18 cellular contexts compared by ENCODE assay signal in genomic region chr4:86948276-86948675, GRCh38. TPM values are rescaled to one million over a fixed set of nuclear protein-coding genes. Genes with fewer than 3 reads are reported as not detected.
DNase-seq lines count a peak whose midpoint lies in the region; ATAC-seq, FAIRE-seq and TF ChIP-seq lines count a peak whose summit lies in the region.
"Had no signal": no experiment of that assay in that cellular context is flagged by ENCODE, and none has a peak within 500 bp of the region (broad histone marks: within the 10 kb centered on the region; RNA-seq: fewer than 3 reads in every experiment).

No MANE protein-coding gene starts in this region.

- FAIRE-seq in astrocyte (lab: Jason Lieb, UNC), result peak; percentile 45

- H3K36me3 Mint-ChIP-seq in activated T-cell treated with anti-CD3 and anti-CD28 coated beads, Interleukin-2, amount 50 U/mL, for 72 hours (ENCODE audit: insufficient read depth in 2 of 2), result peaks cover 0 to 5% of the 10 kb centered on the region in 2 donors
- H3K36me3 Mint-ChIP-seq in activated T-cell treated with anti-CD3 and anti-CD28 coated beads, Interleukin-2, amount 50 U/mL, for 24 hours (ENCODE audit: low read depth), result peaks cover 37% of the 10 kb centered on the region
- H3K36me3 Mint-ChIP-seq in astrocyte (ENCODE audit: low read depth, unreplicated experiment) (peaks cover 2% of the 10 kb centered on the region), chondrocyte (ENCODE audit: low read depth) (no peaks in the 10 kb centered on the region)

- TF ChIP-seq CTCF in astrocyte (IDR thresholded peaks at IDR 0.05; ENCODE audit: insufficient read depth, low read depth, low read length), result no peak
- TF ChIP-seq CTCF in chondrocyte (IDR thresholded peaks at IDR 0.05), result no peak

- H3K27ac Mint-ChIP-seq in activated T-cell treated with anti-CD3 and anti-CD28 coated beads, Interleukin-2, amount 50 U/mL, for 72 hours, result peak overlapping the region; percentile 33
- H3K27ac Mint-ChIP-seq in activated T-cell treated with anti-CD3 and anti-CD28 coated beads, Interleukin-2, amount 50 U/mL, for 24 hours, result no peak overlapping the region
- H3K27ac Mint-ChIP-seq in astrocyte (ENCODE audit: unreplicated experiment), result no peak overlapping the region
- no peak overlapping the region for H3K27ac Mint-ChIP-seq in chondrocyte (ENCODE audit: unreplicated experiment)
- H3K27ac Mint-ChIP-seq: activated CD4-positive, alpha-beta T cell treated with anti-CD3 and anti-CD28 coated beads, Interleukin-2, amount 10 ng/mL, durations not matched to agents 24 days and 14 days; T-helper 1 cell treated with Interleukin-12 subunit alpha and Interleukin-12 subunit beta and Interleukin-4 antibody, amounts not matched to agents 30 μg/mL and 1 μg/mL, for 36 hours had no signal

- no peaks in the 10 kb centered on the region for H3K27me3 Mint-ChIP-seq in activated T-cell treated with anti-CD3 and anti-CD28 coated beads, Interleukin-2, amount 50 U/mL, for 72 hours (ENCODE audit: low read depth)
- no peaks in the 10 kb centered on the region for H3K27me3 Mint-ChIP-seq in activated T-cell treated with anti-CD3 and anti-CD28 coated beads, Interleukin-2, amount 50 U/mL, for 24 hours
- H3K27me3 Mint-ChIP-seq in astrocyte (ENCODE audit: low read depth, unreplicated experiment), result no peaks in the 10 kb centered on the region
- H3K27me3 Mint-ChIP-seq in chondrocyte (ENCODE audit: low read depth), result no peaks in the 10 kb centered on the region
- H3K27me3 Mint-ChIP-seq: activated CD4-positive, alpha-beta T cell treated with anti-CD3 and anti-CD28 coated beads, Interleukin-2, amount 10 ng/mL, durations not matched to agents 24 days and 14 days had no signal

- H3K36me3 ChIP-seq in HUES48 (ENCODE audit: control insufficient read depth, insufficient read depth, low read length) (peaks cover 5% of the 10 kb centered on the region), astrocyte (ENCODE audit: insufficient read depth, low read length) (no peaks in the 10 kb centered on the region)
- H3K36me3 ChIP-seq: neutrophil had no signal

- peak overlapping the region; percentile 16; the same call in 1 of the 2 replicates for H3K9ac ChIP-seq in HUES48 (ENCODE audit: low read depth, low read length)
- H3K9ac ChIP-seq in astrocyte (ENCODE audit: low read length), result no peak overlapping the region

- DNase-seq in activated T-cell treated with anti-CD3 and anti-CD28 coated beads, Interleukin-2, amount 50 U/mL, for 72 hours, result no peak
- no peak for DNase-seq in activated T-cell treated with anti-CD3 and anti-CD28 coated beads, Interleukin-2, amount 50 U/mL, for 24 hours
- no peak for DNase-seq in astrocyte (ENCODE audit: low read depth)
- DNase-seq in chondrocyte (ENCODE audit: low spot score), result no peak
- DNase-seq in stimulated activated CD4-positive, alpha-beta T cell treated with anti-CD3 and anti-CD28 coated beads, Interleukin-15, amount 100 ng/mL, for 24 hours, result no peak
- no peak for DNase-seq in activated CD4-positive, alpha-beta T cell treated with anti-CD3 and anti-CD28 coated beads for 48 hours
- DNase-seq in SW 1271 (lab: John Stamatoyannopoulos, UW), result no peak
- DNase-seq: activated CD4-positive, alpha-beta T cell treated with anti-CD3 and anti-CD28 coated beads, Interleukin-2, amount 10 ng/mL, durations not matched to agents 24 days and 14 days; COR-L47; glutamatergic neuron; left lung; PC-3; spleen; tibial artery had no signal

- peaks cover 6% of the 10 kb centered on the region for H4K20me1 ChIP-seq in astrocyte (ENCODE audit: insufficient read depth, low read length)

- H3K4me3 ChIP-seq in HUES48 (ENCODE audit: low read depth, low read length), result peak overlapping the region; percentile 6
- no peak overlapping the region for H3K4me3 ChIP-seq in astrocyte (ENCODE audit: insufficient read depth, low read depth, low read length)
- H3K4me3 ChIP-seq: left lung, spleen, tibial artery had no signal

- H2AFZ ChIP-seq in astrocyte (ENCODE audit: low read depth, low read length), result no peak overlapping the region

- peak overlapping the region in 1 of 2 donors; percentile 44 for H3K4me3 Mint-ChIP-seq in activated T-cell treated with anti-CD3 and anti-CD28 coated beads, Interleukin-2, amount 50 U/mL, for 72 hours
- no peak overlapping the region for H3K4me3 Mint-ChIP-seq in activated T-cell treated with anti-CD3 and anti-CD28 coated beads, Interleukin-2, amount 50 U/mL, for 24 hours
- H3K4me3 Mint-ChIP-seq in astrocyte (ENCODE audit: unreplicated experiment) (no peak overlapping the region), chondrocyte (ENCODE audit: unreplicated experiment) (no peak overlapping the region)
- H3K4me3 Mint-ChIP-seq: activated CD4-positive, alpha-beta T cell treated with anti-CD3 and anti-CD28 coated beads, Interleukin-2, amount 10 ng/mL, durations not matched to agents 24 days and 14 days; T-helper 1 cell treated with Interleukin-12 subunit alpha and Interleukin-12 subunit beta and Interleukin-4 antibody, amounts not matched to agents 30 μg/mL and 1 μg/mL, for 36 hours had no signal

- H3K4me1 Mint-ChIP-seq in activated T-cell treated with anti-CD3 and anti-CD28 coated beads, Interleukin-2, amount 50 U/mL, for 72 hours (ENCODE audit: low read depth), result peaks cover 35% of the 10 kb centered on the region
- peaks cover 40% of the 10 kb centered on the region for H3K4me1 Mint-ChIP-seq in activated T-cell treated with anti-CD3 and anti-CD28 coated beads, Interleukin-2, amount 50 U/mL, for 24 hours (ENCODE audit: low read depth)
- H3K4me1 Mint-ChIP-seq in astrocyte (ENCODE audit: low read depth, unreplicated experiment) (peaks cover 8% of the 10 kb centered on the region), chondrocyte (ENCODE audit: low read depth) (peaks cover 18% of the 10 kb centered on the region)

- H3K9me3 ChIP-seq in HUES48 (ENCODE audit: control insufficient read depth, insufficient read depth, low read length), result no peaks in the 10 kb centered on the region
- H3K9me3 ChIP-seq in astrocyte (ENCODE audit: insufficient read depth, low read depth, low read length), result no peaks in the 10 kb centered on the region
- H3K9me3 ChIP-seq: left lung, neutrophil, spleen, tibial artery had no signal

- ATAC-seq in activated T-cell treated with anti-CD3 and anti-CD28 coated beads, Interleukin-2, amount 50 U/mL, for 72 hours (replicated peaks in 1 of 2), result no peak
- ATAC-seq: PC-3 had no signal

- H3K27ac ChIP-seq in HUES48 (ENCODE audit: low read depth, low read length) (peak overlapping the region; percentile 92), astrocyte (ENCODE audit: low read depth, low read length) (no peak overlapping the region)
- H3K27ac ChIP-seq: neutrophil, tibial artery had no signal

- H3K27me3 ChIP-seq in HUES48 (ENCODE audit: control insufficient read depth, insufficient read depth, low read length) (no peaks in the 10 kb centered on the region), astrocyte (ENCODE audit: insufficient read depth, low read length) (no peaks in the 10 kb centered on the region)
- H3K27me3 ChIP-seq: left lung, neutrophil, spleen, tibial artery had no signal

- H3K79me2 ChIP-seq in astrocyte (ENCODE audit: insufficient read depth, low read length), result peaks cover under 1% of the 10 kb centered on the region

- H3K9me3 Mint-ChIP-seq in activated T-cell treated with anti-CD3 and anti-CD28 coated beads, Interleukin-2, amount 50 U/mL, for 72 hours, result no peaks in the 10 kb centered on the region
- H3K9me3 Mint-ChIP-seq in activated T-cell treated with anti-CD3 and anti-CD28 coated beads, Interleukin-2, amount 50 U/mL, for 24 hours, result no peaks in the 10 kb centered on the region
- H3K9me3 Mint-ChIP-seq in astrocyte (ENCODE audit: unreplicated experiment) (no peaks in the 10 kb centered on the region), chondrocyte (ENCODE audit: low read depth) (no peaks in the 10 kb centered on the region)
- H3K9me3 Mint-ChIP-seq: activated CD4-positive, alpha-beta T cell treated with anti-CD3 and anti-CD28 coated beads, Interleukin-2, amount 10 ng/mL, durations not matched to agents 24 days and 14 days; T-helper 1 cell treated with Interleukin-12 subunit alpha and Interleukin-12 subunit beta and Interleukin-4 antibody, amounts not matched to agents 30 μg/mL and 1 μg/mL, for 36 hours had no signal

- H3K4me1 ChIP-seq in HUES48 (ENCODE audit: control insufficient read depth, insufficient read depth, low read length) (peaks cover 65% of the 10 kb centered on the region), astrocyte (ENCODE audit: insufficient read depth, low read length) (no peaks in the 10 kb centered on the region)

- no peak overlapping the region for H3K4me2 ChIP-seq in astrocyte (ENCODE audit: low read length)

RNA-seq across cellular contexts. Expression of gene AFF1, which starts 13.5 kb away (rescaled TPM):
- total RNA-seq in activated T-cell treated with anti-CD3 and anti-CD28 coated beads, Interleukin-2, amount 50 U/mL, for 72 hours, result 10 to 100 TPM; 57.5 to 68.6 TPM
- total RNA-seq in astrocyte (55.3 and 58.2 TPM in 2 replicates), chondrocyte (25.9 to 41.0 TPM (median 28.5 TPM) in 3 replicates)

RNA-seq across cellular contexts. Expression of gene C4orf36, which starts 56.1 kb away (rescaled TPM):
- under 1 TPM in 1 of 2 donors, not detected in 1; 0.38 TPM for total RNA-seq in activated T-cell treated with anti-CD3 and anti-CD28 coated beads, Interleukin-2, amount 50 U/mL, for 72 hours
- total RNA-seq in astrocyte (not detected in 2 replicates), chondrocyte (0.60 TPM in 1 of 3 replicates, not detected in the others)
- total RNA-seq: A172; activated CD4-positive, alpha-beta T cell treated with anti-CD3 and anti-CD28 coated beads, Interleukin-2, amount 10 ng/mL, durations not matched to agents 24 days and 14 days had no signal
